ENCODE assay signal across 1 cellular context in genomic region chr5:177494356-177495195, GRCh38.
TF ChIP-seq lines count a peak whose summit lies in the region.

No MANE protein-coding gene starts in this region.

TF ChIP-seq in K562, 482 proteins besides CTCF, POLR2A, EP300 and RAD21 (continues in another document):
- peak; percentile 72 for TF ChIP-seq SMARCE1 (IDR thresholded peaks at IDR 0.05)
- TF ChIP-seq NFXL1 (CRISPR knock-in tag; IDR thresholded peaks at IDR 0.05): no peak
- TF ChIP-seq MAFF (IDR thresholded peaks at IDR 0.05; ENCODE audit: low read length): no peak
- no peak for TF ChIP-seq NFIX (CRISPR knock-in tag; IDR thresholded peaks at IDR 0.05; ENCODE audit: low read depth)
- no peak for TF ChIP-seq PHTF2 (CRISPR knock-in tag; IDR thresholded peaks at IDR 0.05)
- no peak for TF ChIP-seq YY1 (IDR thresholded peaks at IDR 0.05; ENCODE audit: borderline replicate concordance in 1 of 3, control insufficient read depth in 1 of 3, extremely low read depth in 1 of 3, insufficient read depth in 3 of 3, insufficient read length in 1 of 3, insufficient replicate concordance in 2 of 3, low read depth in 1 of 3, low read length in 2 of 3)
- TF ChIP-seq PKNOX1 (IDR thresholded peaks at IDR 0.05): 0 out of 2 replicates have a peak, but pooled peaks have one; percentile 14
- TF ChIP-seq AFF4 (CRISPR knock-in tag; IDR thresholded peaks at IDR 0.05): no peak
- no peak for TF ChIP-seq RBM39 (optimal IDR thresholded peaks at IDR 0.05; ENCODE audit: low read depth, low read length)
- no peak for TF ChIP-seq FOXA1 (IDR thresholded peaks at IDR 0.05; ENCODE audit: borderline replicate concordance)
- no peak for TF ChIP-seq EWSR1 (IDR thresholded peaks at IDR 0.05; ENCODE audit: borderline replicate concordance, low read depth, partially characterized antibody)
- TF ChIP-seq ZEB2 (IDR thresholded peaks at IDR 0.05): 0 out of 2 replicates have a peak, but pooled peaks have one; percentile 33
- no peak for TF ChIP-seq HNRNPUL1 (IDR thresholded peaks at IDR 0.05; ENCODE audit: low read length)
- TF ChIP-seq TFAM (CRISPR knock-in tag; conservative IDR thresholded peaks at IDR 0.05): no peak
- no peak for TF ChIP-seq PRMT5 (CRISPR knock-in tag; IDR thresholded peaks at IDR 0.05)
- no peak for TF ChIP-seq KAT7 (CRISPR knock-in tag; IDR thresholded peaks at IDR 0.05; ENCODE audit: borderline replicate concordance)
- TF ChIP-seq ARID1B (IDR thresholded peaks at IDR 0.05): peak; percentile 68
- peak; percentile 86 for TF ChIP-seq NFIC (IDR thresholded peaks at IDR 0.05)
- no peak for TF ChIP-seq XRCC4 (IDR thresholded peaks at IDR 0.05; ENCODE audit: extremely low read depth, insufficient read depth, insufficient read length)
- no peak for TF ChIP-seq SNAPC5 (CRISPR knock-in tag; IDR thresholded peaks at IDR 0.05)
- no peak for TF ChIP-seq POLR2G (IDR thresholded peaks at IDR 0.05; ENCODE audit: low read depth, low read length)
- no peak for TF ChIP-seq SMAD2 (IDR thresholded peaks at IDR 0.05; ENCODE audit: low read depth, low read length)
- TF ChIP-seq MAFK (IDR thresholded peaks at IDR 0.05; ENCODE audit: low read length): 0 out of 2 replicates have a peak, but pooled peaks have one; percentile 18
- peak; percentile 40 for TF ChIP-seq CREM (IDR thresholded peaks at IDR 0.05; ENCODE audit: low read depth)
- TF ChIP-seq HCFC1 (IDR thresholded peaks at IDR 0.05; ENCODE audit: low read depth, low read length): no peak
- no peak for TF ChIP-seq MCM7 (IDR thresholded peaks at IDR 0.05)
- 0 out of 2 replicates have a peak, but pooled peaks have one; percentile 54 for TF ChIP-seq ETS1 (conservative IDR thresholded peaks at IDR 0.05; ENCODE audit: control insufficient read depth, low read depth, low read length)
- no peak for TF ChIP-seq PTBP1 (IDR thresholded peaks at IDR 0.05; ENCODE audit: low read depth, low read length)
- TF ChIP-seq ZBTB11 (CRISPR knock-in tag; IDR thresholded peaks at IDR 0.05): no peak
- no peak for TF ChIP-seq FOXP4 (CRISPR knock-in tag; IDR thresholded peaks at IDR 0.05; ENCODE audit: borderline replicate concordance)
- TF ChIP-seq MLX (CRISPR knock-in tag; conservative IDR thresholded peaks at IDR 0.05): no peak
- TF ChIP-seq TAF1 (IDR thresholded peaks at IDR 0.05; ENCODE audit: control insufficient read depth, extremely low read depth, insufficient read depth, low read length, severe bottlenecking): peak; percentile 7
- TF ChIP-seq GATAD2B (IDR thresholded peaks at IDR 0.05; ENCODE audit: borderline replicate concordance): no peak
- no peak for TF ChIP-seq ZFPM2 (CRISPR knock-in tag; IDR thresholded peaks at IDR 0.05)
- no peak for TF ChIP-seq CHD7 (IDR thresholded peaks at IDR 0.05; ENCODE audit: low read depth, low read length)
- TF ChIP-seq BRD9 (IDR thresholded peaks at IDR 0.05; ENCODE audit: low read depth, partially characterized antibody): no peak
